Comparison of ENCODE assay signal across 14 cellular contexts in genomic region chr4:65943076-65943475, GRCh38.
A peak's percentile ranks its signal among the peaks of the same experiment; 100 is the strongest.
DNase-seq lines count a peak whose midpoint lies in the region; ATAC-seq, FAIRE-seq and TF ChIP-seq lines count a peak whose summit lies in the region.
"Had no signal": no experiment of that assay in that cellular context is flagged by ENCODE, and none has a peak within 500 bp of the region (broad histone marks: within the 10 kb centered on the region; RNA-seq: fewer than 3 reads in every experiment).

No MANE protein-coding gene starts in this region.

- TF ChIP-seq CTCF in RWPE1 (conservative IDR thresholded peaks at IDR 0.05; ENCODE audit: low read depth) (no peak), fibroblast of mammary gland (conservative IDR thresholded peaks at IDR 0.05; ENCODE audit: control insufficient read depth, insufficient read depth, low read depth, low read length) (no peak), Calu3 (IDR thresholded peaks at IDR 0.05; ENCODE audit: unreplicated experiment) (no peak)

- no peak for ATAC-seq in GM21786 (IDR thresholded peaks at IDR 0.05; ENCODE audit: unreplicated experiment)
- ATAC-seq: left ventricle myocardium superior; stimulated activated naive CD8-positive, alpha-beta T cell treated with anti-CD3 and anti-CD28 coated beads, Interleukin-15, Interleukin-2, amounts not matched to agents 100 U/mL and 50 U/mL, for 24 hours had no signal

- DNase-seq in NCI-H82 (lab: John Stamatoyannopoulos, UW) (peak; percentile 14), NCI-H82 treated with DMSO at 0.1 percent for 48 hours (lab: John Stamatoyannopoulos, UW; ENCODE audit: unreplicated experiment) (no peak), RWPE1 (ENCODE audit: low spot score) (peak; percentile 26), fibroblast of mammary gland (ENCODE audit: low read depth) (peak; percentile 33), smooth muscle cell of the brain vasculature (ENCODE audit: low read depth, low spot score) (peak; percentile 6), small intestine (no peak), Calu3 (no peak)
- DNase-seq: left ventricle myocardium superior; NCI-H2227 treated with DMSO at 0.1 percent for 48 hours; stimulated activated naive CD8-positive, alpha-beta T cell treated with anti-CD3 and anti-CD28 coated beads, Interleukin-15, Interleukin-2, amounts not matched to agents 100 U/mL and 50 U/mL, for 24 hours had no signal

- intact Hi-C loops in Calu3 (cut with micrococcal nuclease; ENCODE audit: unreplicated experiment): no loop called here

- H3K9me3 ChIP-seq in small intestine (ENCODE audit: control insufficient read depth, low read depth): no peaks in the 10 kb centered on the region

- no TSS peak for BruUV-seq in Calu3 (replicated peaks; lab: Mats Ljungman, UMichigan)

- H3K9me3 Mint-ChIP-seq in Calu3 (ENCODE audit: low read depth, unreplicated experiment): no peaks in the 10 kb centered on the region
- H3K9me3 Mint-ChIP-seq: activated T-helper 1 cell treated with anti-CD3 and anti-CD28 coated beads, Interleukin-12 subunit alpha, Interleukin-12 subunit beta, Interleukin-2, Interleukin-4 antibody, amounts not matched to agents 30 ng/mL and 10 ng/mL and 1 ng/mL, durations not matched to agents 14 hours and 24 hours and 36 hours had no signal

- no peaks in the 10 kb centered on the region for H3K27me3 Mint-ChIP-seq in Calu3 (ENCODE audit: unreplicated experiment)

- POLR2A ChIA-PET in RWPE1 (lab: Yijun Ruan, JAX; ENCODE audit: low non-redundant PET): no interaction called here

- no peaks in the 10 kb centered on the region for H3K36me3 ChIP-seq in small intestine (ENCODE audit: control insufficient read depth in 2 of 2, insufficient read depth in 2 of 2, low read length in 2 of 2)

- no peak overlapping the region for H3K4me3 Mint-ChIP-seq in Calu3 (ENCODE audit: low read depth, unreplicated experiment)
- H3K4me3 Mint-ChIP-seq: activated T-helper 1 cell treated with anti-CD3 and anti-CD28 coated beads, Interleukin-12 subunit alpha, Interleukin-12 subunit beta, Interleukin-2, Interleukin-4 antibody, amounts not matched to agents 30 ng/mL and 10 ng/mL and 1 ng/mL, durations not matched to agents 14 hours and 24 hours and 36 hours had no signal

- no peak overlapping the region for H3K27ac Mint-ChIP-seq in Calu3 (ENCODE audit: unreplicated experiment)
- H3K27ac Mint-ChIP-seq: activated T-helper 1 cell treated with anti-CD3 and anti-CD28 coated beads, Interleukin-12 subunit alpha, Interleukin-12 subunit beta, Interleukin-2, Interleukin-4 antibody, amounts not matched to agents 30 ng/mL and 10 ng/mL and 1 ng/mL, durations not matched to agents 14 hours and 24 hours and 36 hours had no signal

- no peaks in the 10 kb centered on the region for H3K4me1 Mint-ChIP-seq in Calu3 (ENCODE audit: low read depth, unreplicated experiment)

- H3K36me3 Mint-ChIP-seq in Calu3 (ENCODE audit: insufficient read depth, unreplicated experiment): no peaks in the 10 kb centered on the region

- H3K4me3 ChIP-seq in fibroblast of mammary gland (ENCODE audit: control insufficient read depth, low read depth, low read length) (no peak overlapping the region), small intestine (ENCODE audit: low read depth in 1 of 2, low read length in 2 of 2) (no peak overlapping the region)
- H3K4me3 ChIP-seq: skin epidermis had no signal

- no peaks in the 10 kb centered on the region for H3K4me1 ChIP-seq in small intestine (ENCODE audit: control insufficient read depth in 2 of 2, insufficient read depth in 1 of 2, low read depth in 1 of 2, low read length in 1 of 2)

- CTCF ChIA-PET in RWPE1 (lab: Yijun Ruan, JAX) (no interaction called here), Calu3 (lab: Charles Lee) (no interaction called here)

- FAIRE-seq in small intestine (lab: Jason Lieb, UNC): no peak
- FAIRE-seq: GM12892 had no signal

- 45 to 59% (median 54%) methylated on average over 2 of the region's 2 CpGs for WGBS in small intestine, 3 donors

- H3K27ac ChIP-seq in RWPE1 (no peak overlapping the region), small intestine (ENCODE audit: low read depth in 1 of 2, low read length in 1 of 2) (no peak overlapping the region)
- H3K27ac ChIP-seq: skin epidermis had no signal

- H3K27me3 ChIP-seq in small intestine (ENCODE audit: control insufficient read depth in 2 of 2, insufficient read depth in 2 of 2, low read length in 2 of 2): no peaks in the 10 kb centered on the region

Comparison
In these comparisons a context has a peak if more than half of its experiments do, and no peak if none do; other contexts are left out.
1. DNase-seq: peak in NCI-H82 (single experiment), RWPE1 (single experiment), fibroblast of mammary gland (single experiment) and smooth muscle cell of the brain vasculature (single experiment); none in NCI-H82 treated with DMSO at 0.1 percent for 48 hours (single experiment), small intestine (single experiment) and Calu3 (single experiment).